In the genomic region with DNA sequence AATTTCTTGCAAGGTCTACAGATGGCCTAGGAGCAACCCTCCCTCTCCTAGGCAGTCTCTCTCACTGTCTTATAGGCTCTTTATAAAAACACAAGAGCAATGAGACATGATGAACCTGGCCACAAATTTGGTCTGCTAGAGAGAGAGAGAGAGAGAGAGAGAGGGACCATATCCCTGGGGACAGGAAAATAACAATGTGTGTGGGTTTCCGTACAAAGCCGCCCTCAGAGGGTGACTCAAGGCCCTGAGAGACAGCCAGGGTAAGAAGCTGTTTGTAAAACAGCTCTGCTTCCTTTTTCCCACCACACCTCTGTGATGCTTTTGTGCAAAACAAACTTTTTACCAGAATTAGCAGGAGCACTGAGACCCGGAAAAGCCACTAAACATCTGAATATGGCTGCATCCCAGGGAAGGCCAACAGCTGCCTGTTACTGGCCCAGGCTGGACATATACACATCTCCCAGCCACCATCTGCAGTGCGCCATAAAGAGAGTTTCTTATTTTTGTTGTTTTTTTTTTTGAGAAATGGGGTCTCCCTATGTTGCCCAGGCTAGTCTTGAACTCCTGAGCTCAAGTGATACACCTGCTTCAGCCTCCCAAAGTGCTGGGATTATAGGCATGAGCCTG, we compare ENCODE assay signal across 1 cellular context.
TF ChIP-seq lines count a peak whose summit lies in the region.

No MANE protein-coding gene starts in this region.

TF ChIP-seq in GM12878, 131 proteins besides CTCF, POLR2A, EP300 and RAD21 (continued from another document):
- TF ChIP-seq, protein P1, sequence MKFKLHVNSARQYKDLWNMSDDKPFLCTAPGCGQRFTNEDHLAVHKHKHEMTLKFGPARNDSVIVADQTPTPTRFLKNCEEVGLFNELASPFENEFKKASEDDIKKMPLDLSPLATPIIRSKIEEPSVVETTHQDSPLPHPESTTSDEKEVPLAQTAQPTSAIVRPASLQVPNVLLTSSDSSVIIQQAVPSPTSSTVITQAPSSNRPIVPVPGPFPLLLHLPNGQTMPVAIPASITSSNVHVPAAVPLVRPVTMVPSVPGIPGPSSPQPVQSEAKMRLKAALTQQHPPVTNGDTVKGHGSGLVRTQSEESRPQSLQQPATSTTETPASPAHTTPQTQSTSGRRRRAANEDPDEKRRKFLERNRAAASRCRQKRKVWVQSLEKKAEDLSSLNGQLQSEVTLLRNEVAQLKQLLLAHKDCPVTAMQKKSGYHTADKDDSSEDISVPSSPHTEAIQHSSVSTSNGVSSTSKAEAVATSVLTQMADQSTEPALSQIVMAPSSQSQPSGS (IDR thresholded peaks at IDR 0.05; ENCODE audit: low read length): peak; percentile 78
- TF ChIP-seq HCFC1 (IDR thresholded peaks at IDR 0.05; ENCODE audit: low read length): no peak
- TF ChIP-seq CREB1 (IDR thresholded peaks at IDR 0.05; ENCODE audit: low read depth): no peak
- TF ChIP-seq, protein P2, sequence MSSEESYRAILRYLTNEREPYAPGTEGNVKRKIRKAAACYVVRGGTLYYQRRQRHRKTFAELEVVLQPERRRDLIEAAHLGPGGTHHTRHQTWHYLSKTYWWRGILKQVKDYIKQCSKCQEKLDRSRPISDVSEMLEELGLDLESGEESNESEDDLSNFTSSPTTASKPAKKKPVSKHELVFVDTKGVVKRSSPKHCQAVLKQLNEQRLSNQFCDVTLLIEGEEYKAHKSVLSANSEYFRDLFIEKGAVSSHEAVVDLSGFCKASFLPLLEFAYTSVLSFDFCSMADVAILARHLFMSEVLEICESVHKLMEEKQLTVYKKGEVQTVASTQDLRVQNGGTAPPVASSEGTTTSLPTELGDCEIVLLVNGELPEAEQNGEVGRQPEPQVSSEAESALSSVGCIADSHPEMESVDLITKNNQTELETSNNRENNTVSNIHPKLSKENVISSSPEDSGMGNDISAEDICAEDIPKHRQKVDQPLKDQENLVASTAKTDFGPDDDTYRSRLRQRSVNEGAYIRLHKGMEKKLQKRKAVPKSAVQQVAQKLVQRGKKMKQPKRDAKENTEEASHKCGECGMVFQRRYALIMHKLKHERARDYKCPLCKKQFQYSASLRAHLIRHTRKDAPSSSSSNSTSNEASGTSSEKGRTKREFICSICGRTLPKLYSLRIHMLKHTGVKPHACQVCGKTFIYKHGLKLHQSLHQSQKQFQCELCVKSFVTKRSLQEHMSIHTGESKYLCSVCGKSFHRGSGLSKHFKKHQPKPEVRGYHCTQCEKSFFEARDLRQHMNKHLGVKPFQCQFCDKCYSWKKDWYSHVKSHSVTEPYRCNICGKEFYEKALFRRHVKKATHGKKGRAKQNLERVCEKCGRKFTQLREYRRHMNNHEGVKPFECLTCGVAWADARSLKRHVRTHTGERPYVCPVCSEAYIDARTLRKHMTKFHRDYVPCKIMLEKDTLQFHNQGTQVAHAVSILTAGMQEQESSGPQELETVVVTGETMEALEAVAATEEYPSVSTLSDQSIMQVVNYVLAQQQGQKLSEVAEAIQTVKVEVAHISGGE (CRISPR knock-in tag; IDR thresholded peaks at IDR 0.05): no peak
- TF ChIP-seq NR2C1 (IDR thresholded peaks at IDR 0.05): no peak
- TF ChIP-seq, protein P3, sequence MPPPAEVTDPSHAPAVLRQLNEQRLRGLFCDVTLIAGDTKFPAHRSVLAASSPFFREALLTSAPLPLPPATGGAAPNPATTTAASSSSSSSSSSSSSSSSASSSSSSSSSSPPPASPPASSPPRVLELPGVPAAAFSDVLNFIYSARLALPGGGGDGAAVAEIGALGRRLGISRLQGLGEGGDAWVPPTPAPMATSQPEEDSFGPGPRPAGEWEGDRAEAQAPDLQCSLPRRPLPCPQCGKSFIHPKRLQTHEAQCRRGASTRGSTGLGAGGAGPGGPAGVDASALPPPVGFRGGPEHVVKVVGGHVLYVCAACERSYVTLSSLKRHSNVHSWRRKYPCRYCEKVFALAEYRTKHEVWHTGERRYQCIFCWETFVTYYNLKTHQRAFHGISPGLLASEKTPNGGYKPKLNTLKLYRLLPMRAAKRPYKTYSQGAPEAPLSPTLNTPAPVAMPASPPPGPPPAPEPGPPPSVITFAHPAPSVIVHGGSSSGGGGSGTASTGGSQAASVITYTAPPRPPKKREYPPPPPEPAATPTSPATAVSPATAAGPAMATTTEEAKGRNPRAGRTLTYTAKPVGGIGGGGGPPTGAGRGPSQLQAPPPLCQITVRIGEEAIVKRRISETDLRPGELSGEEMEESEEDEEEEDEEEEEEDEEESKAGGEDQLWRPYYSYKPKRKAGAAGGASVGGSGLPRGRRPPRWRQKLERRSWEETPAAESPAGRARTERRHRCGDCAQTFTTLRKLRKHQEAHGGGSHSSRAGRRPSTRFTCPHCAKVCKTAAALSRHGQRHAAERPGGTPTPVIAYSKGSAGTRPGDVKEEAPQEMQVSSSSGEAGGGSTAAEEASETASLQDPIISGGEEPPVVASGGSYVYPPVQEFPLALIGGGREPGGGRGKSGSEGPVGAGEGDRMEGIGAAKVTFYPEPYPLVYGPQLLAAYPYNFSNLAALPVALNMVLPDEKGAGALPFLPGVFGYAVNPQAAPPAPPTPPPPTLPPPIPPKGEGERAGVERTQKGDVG (CRISPR knock-in tag; IDR thresholded peaks at IDR 0.05): no peak
- peak; percentile 94 for TF ChIP-seq MEF2B (IDR thresholded peaks at IDR 0.05; ENCODE audit: partially characterized antibody, poor library complexity, severe bottlenecking)
- TF ChIP-seq ZNF24 (IDR thresholded peaks at IDR 0.05): no peak
- TF ChIP-seq TCF3 (IDR thresholded peaks at IDR 0.05; ENCODE audit: borderline replicate concordance, insufficient read depth, low read depth, low read length): no peak
- peak; percentile 17; the same call in 1 of the 2 replicates for TF ChIP-seq ATF7 (IDR thresholded peaks at IDR 0.05; ENCODE audit: low read depth)
- TF ChIP-seq BCL3 (IDR thresholded peaks at IDR 0.05; ENCODE audit: borderline replicate concordance, insufficient read depth, low read depth, low read length, poor library complexity, severe bottlenecking): peak; percentile 83
- no peak for TF ChIP-seq FOS (IDR thresholded peaks at IDR 0.05; ENCODE audit: borderline replicate concordance, extremely low read depth, insufficient read length)
- TF ChIP-seq POLR2AphosphoS2 (IDR thresholded peaks at IDR 0.05; ENCODE audit: low read depth, low read length): no peak
- no peak for TF ChIP-seq CBX3 (IDR thresholded peaks at IDR 0.05; ENCODE audit: borderline replicate concordance, low read depth)
- TF ChIP-seq NFYA (IDR thresholded peaks at IDR 0.05; ENCODE audit: borderline replicate concordance, low read depth, low read length): no peak
- TF ChIP-seq RBBP5 (conservative IDR thresholded peaks at IDR 0.05): no peak
- 0 out of 2 replicates have a peak, but pooled peaks have one; percentile 33 for TF ChIP-seq NFIC (IDR thresholded peaks at IDR 0.05; ENCODE audit: low read depth, low read length)
